ENCODE assay signal across 9 cellular contexts in the genomic region with DNA sequence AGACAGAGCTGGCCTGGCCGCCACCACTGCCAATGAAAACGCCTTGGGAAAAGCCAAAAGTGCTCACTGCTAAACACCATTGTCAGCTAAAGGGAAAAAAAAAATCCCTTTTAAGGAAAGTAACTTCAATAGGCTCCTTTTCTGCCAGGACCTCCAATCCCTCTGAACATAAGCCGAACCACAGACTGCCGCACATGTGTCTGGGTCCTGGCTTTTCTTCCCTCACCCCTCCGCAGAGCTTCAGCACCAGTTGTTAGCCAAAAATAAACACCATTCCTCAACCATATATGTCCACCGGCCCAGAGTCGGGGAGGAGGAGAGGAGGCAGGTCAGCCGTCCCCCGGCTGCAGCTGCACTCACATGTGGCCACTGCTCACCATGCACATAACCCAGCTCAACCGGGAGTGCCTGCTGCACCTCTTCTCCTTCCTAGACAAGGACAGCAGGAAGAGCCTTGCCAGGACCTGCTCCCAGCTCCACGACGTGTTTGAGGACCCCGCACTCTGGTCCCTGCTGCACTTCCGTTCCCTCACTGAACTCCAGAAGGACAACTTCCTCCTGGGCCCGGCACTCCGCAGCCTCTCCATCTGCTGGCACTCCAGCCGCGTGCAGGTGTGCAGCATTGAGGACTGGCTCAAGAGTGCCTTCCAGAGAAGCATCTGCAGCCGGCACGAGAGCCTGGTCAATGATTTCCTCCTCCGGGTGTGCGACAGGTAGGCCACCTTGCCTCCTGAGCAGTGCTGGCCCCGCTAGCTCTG. TPM values are rescaled to one million over a fixed set of nuclear protein-coding genes. Genes with fewer than 3 reads are reported as not detected.
DNase-seq lines count a peak whose midpoint lies in the region; ATAC-seq and TF ChIP-seq lines count a peak whose summit lies in the region.
"Had no signal": no experiment of that assay in that cellular context is flagged by ENCODE, and none has a peak within 500 bp of the region (broad histone marks: within the 10 kb centered on the region; RNA-seq: fewer than 3 reads in every experiment).

A gene with protein sequence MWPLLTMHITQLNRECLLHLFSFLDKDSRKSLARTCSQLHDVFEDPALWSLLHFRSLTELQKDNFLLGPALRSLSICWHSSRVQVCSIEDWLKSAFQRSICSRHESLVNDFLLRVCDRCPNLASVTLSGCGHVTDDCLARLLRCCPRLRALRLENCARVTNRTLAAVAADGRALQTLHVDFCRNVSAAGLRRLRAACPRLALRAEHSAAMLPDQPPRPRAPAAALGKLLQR (plus strand): TSS at position 355 of the 758 bp plus-strand sequence. CDS start 6 bp downstream, at position 361.

- dilution Hi-C loops in mammary epithelial cell (cut with HindIII; ENCODE audit: low sequenced_read_pairs) = no loop called here

- peak within 1 kb of the TSS; percentile 0 to 53 (median 36) for H3K4me3 ChIP-seq in breast epithelium
- H3K4me3 ChIP-seq in mammary epithelial cell (replicated peaks in 1 of 3; ENCODE audit: insufficient read depth in 1 of 3, low read depth in 2 of 3, low read length in 3 of 3) = no peak within 1 kb of the TSS
- H3K4me3 ChIP-seq in mucosa of stomach (ENCODE audit: low read length) = no peak within 1 kb of the TSS
- H3K4me3 ChIP-seq in uterus = peak within 1 kb of the TSS; percentile 23 to 46

- no peaks in the 10 kb centered on the region for H4K20me1 ChIP-seq in mammary epithelial cell (ENCODE audit: insufficient read depth, low read length)

- H3K36me3 ChIP-seq in breast epithelium (no peaks in the 10 kb centered on the region), mammary epithelial cell (ENCODE audit: insufficient read depth, low read length) (peaks cover 6% of the 10 kb centered on the region), mucosa of stomach (ENCODE audit: control insufficient read depth, insufficient read depth, low read length) (no peaks in the 10 kb centered on the region), uterus (no peaks in the 10 kb centered on the region)

- H3K9ac ChIP-seq in mammary epithelial cell (ENCODE audit: insufficient read depth, low read length) = no peak within 1 kb of the TSS
- peak within 1 kb of the TSS; percentile 84 for H3K9ac ChIP-seq in mucosa of stomach (ENCODE audit: low read length)

- intact Hi-C loops in breast epithelium (cut with DNase I; ENCODE audit: low total_unique reads) (no loop called here), mammary epithelial cell (cut with micrococcal nuclease) (no loop called here), uterus (cut with DNase I; ENCODE audit: low total_unique reads) (loop anchor here (10.0 kb wide), 1 partner anchor 92 kb away; the partner anchor contains the start of gene USP3)

- H3K4me2 ChIP-seq in mammary epithelial cell (ENCODE audit: insufficient read depth, low read depth, low read length) = no peak within 1 kb of the TSS

- in situ Hi-C loops in mammary epithelial cell (cut with MboI; ENCODE audit: low sequenced_read_pairs in 2 of 2) = loop anchor here (10.0 to 25.0 kb wide), 2 partner anchors 132 to 310 kb away; partner anchors contain the start of gene APH1B (in 1 of the 2)

- no peaks in the 10 kb centered on the region for H3K9me3 Mint-ChIP-seq in central memory CD8-positive, alpha-beta T cell

- TF ChIP-seq CTCF in breast epithelium (IDR thresholded peaks at IDR 0.05) = no peak
- no peak for TF ChIP-seq CTCF in mammary epithelial cell (conservative IDR thresholded peaks at IDR 0.05 in 1 of 2, IDR thresholded peaks at IDR 0.05 in 1 of 2; ENCODE audit: extremely low read depth in 1 of 2, insufficient read depth in 1 of 2, low read depth in 1 of 2, low read length in 2 of 2)
- TF ChIP-seq CTCF in uterus (IDR thresholded peaks at IDR 0.05) = no peak

- no peak for DNase-seq in breast epithelium (ENCODE audit: low spot score in 2 of 2)
- DNase-seq in mammary epithelial cell = no peak
- no peak for DNase-seq in central memory CD8-positive, alpha-beta T cell (ENCODE audit: low spot score in 2 of 2)
- DNase-seq in uterus = peak; percentile 57 to 76
- DNase-seq in AML-193 (lab: John Stamatoyannopoulos, UW) = no peak
- DNase-seq: RPMI8226 had no signal

- CTCF ChIA-PET in mammary epithelial cell (lab: Charles Lee; ENCODE audit: low non-redundant PET) = interaction anchor here (0.7 kb wide), 1 partner anchor 130 kb away, joined by 4 read pairs; no protein-coding TSS in a partner anchor

- peaks cover 33% of the 10 kb centered on the region for H3K36me3 Mint-ChIP-seq in central memory CD8-positive, alpha-beta T cell (ENCODE audit: insufficient read depth)

- H3K27ac ChIP-seq in breast epithelium (peak within 1 kb of the TSS; percentile 86 to 87), mammary epithelial cell (ENCODE audit: insufficient read depth, low read depth, low read length) (no peak within 1 kb of the TSS), uterus (peak within 1 kb of the TSS; percentile 84 to 93)

- no peaks in the 10 kb centered on the region for H3K27me3 Mint-ChIP-seq in central memory CD8-positive, alpha-beta T cell

- no peak for ATAC-seq in central memory CD8-positive, alpha-beta T cell (replicated peaks; ENCODE audit: extremely low read depth, poor library complexity, severe bottlenecking)
- ATAC-seq in HG03460 (IDR thresholded peaks at IDR 0.05; ENCODE audit: unreplicated experiment) (no peak), HG03039 (IDR thresholded peaks at IDR 0.05; ENCODE audit: unreplicated experiment) (no peak)

- H3K9me3 ChIP-seq in breast epithelium (no peaks in the 10 kb centered on the region), mammary epithelial cell (replicated peaks; ENCODE audit: insufficient read depth, low read length) (no peaks in the 10 kb centered on the region), mucosa of stomach (ENCODE audit: control insufficient read depth, low read length) (no peaks in the 10 kb centered on the region), uterus (no peaks in the 10 kb centered on the region)

- H3K4me1 ChIP-seq in breast epithelium (peaks cover 6 to 10% of the 10 kb centered on the region in 2 donors), mammary epithelial cell (ENCODE audit: insufficient read depth, low read length) (peaks cover 39% of the 10 kb centered on the region), mucosa of stomach (ENCODE audit: control insufficient read depth, insufficient read depth, low read length) (peaks cover 32% of the 10 kb centered on the region), uterus (peaks cover 0 to 3% of the 10 kb centered on the region in 2 donors)

- TF ChIP-seq POLR2A in breast epithelium (IDR thresholded peaks at IDR 0.05) (no peak), uterus (IDR thresholded peaks at IDR 0.05) (no peak)

- H3K4me1 Mint-ChIP-seq in central memory CD8-positive, alpha-beta T cell = peaks cover 45% of the 10 kb centered on the region

- H3K79me2 ChIP-seq in mammary epithelial cell (ENCODE audit: insufficient read depth, low read length) = no peaks in the 10 kb centered on the region

- H3K27ac Mint-ChIP-seq in central memory CD8-positive, alpha-beta T cell (ENCODE audit: low read depth) = peak within 1 kb of the TSS; percentile 65

- BruUV-seq in mammary epithelial cell (replicated peaks; lab: Mats Ljungman, UMichigan) = no TSS peak

- 42% methylated on average over 17 of the region's 23 CpGs for WGBS in mammary epithelial cell (ENCODE audit: low coverage, missing lambda C conversion rate)

- H3K27me3 ChIP-seq in breast epithelium = no peaks in the 10 kb centered on the region
- no peaks in the 10 kb centered on the region for H3K27me3 ChIP-seq in mammary epithelial cell (ENCODE audit: insufficient read depth, low read length)
- no peaks in the 10 kb centered on the region for H3K27me3 ChIP-seq in mucosa of stomach (ENCODE audit: control insufficient read depth, insufficient read depth, low read length)
- H3K27me3 ChIP-seq in uterus = no peaks in the 10 kb centered on the region

- no peak within 1 kb of the TSS for H2AFZ ChIP-seq in mammary epithelial cell (ENCODE audit: low read depth, low read length)

- no peak within 1 kb of the TSS for H3K4me3 Mint-ChIP-seq in central memory CD8-positive, alpha-beta T cell

RNA-seq across cellular contexts. Expression of the gene that starts here (rescaled TPM):
- total RNA-seq in breast epithelium = 1 to 10 TPM in 2 of 3 donors, under 1 TPM in 1; 0.64 to 3.5 (median 2.0) TPM
- 1 to 10 TPM in 1 of 2 donors, under 1 TPM in 1; 0.40 to 1.7 TPM for total RNA-seq in mammary epithelial cell
- polyA plus RNA-seq in mammary epithelial cell = 0.20 TPM
- not detected for polyA minus RNA-seq in mammary epithelial cell
- 10 to 100 TPM in 3 of 4 donors, 1 to 10 TPM in 1; 5.0 to 44.1 (median 25.2) TPM for total RNA-seq in uterus

Comparison
In these comparisons a context has a peak if more than half of its experiments do, and no peak if none do; other contexts are left out.
1. H3K4me3 ChIP-seq: peak in breast epithelium (3 of 3) and uterus (2 of 2); none in mammary epithelial cell (0 of 3) and mucosa of stomach (single experiment).
2. DNase-seq: peak in uterus (2 of 2); none in breast epithelium (0 of 2), mammary epithelial cell (single experiment), central memory CD8-positive, alpha-beta T cell (0 of 2) and AML-193 (0 of 2).